ENCODE assay signal across 8 cellular contexts in the genomic region with DNA sequence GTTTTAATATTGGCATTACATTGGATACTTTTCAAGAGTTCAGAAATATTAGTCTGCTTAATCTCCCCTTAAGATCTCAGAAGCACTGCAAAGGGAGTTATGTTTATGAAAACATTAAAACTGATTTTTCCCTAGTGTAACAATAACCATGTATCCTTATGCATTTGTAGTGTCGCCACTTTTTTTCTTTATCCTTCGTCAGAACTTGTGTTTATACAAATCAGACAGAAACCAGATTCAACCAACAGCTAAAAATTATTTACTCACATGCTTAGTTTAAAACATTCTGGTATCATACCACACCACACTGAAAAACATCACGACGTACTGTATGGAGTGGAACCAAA. TPM values are rescaled to one million over a fixed set of nuclear protein-coding genes. Genes with fewer than 3 reads are reported as not detected.
DNase-seq lines count a peak whose midpoint lies in the region; ATAC-seq and TF ChIP-seq lines count a peak whose summit lies in the region.

No MANE protein-coding gene starts in this region.

- peak overlapping the region; percentile 38 for H2AFZ ChIP-seq in OCI-LY1 (ENCODE audit: low read length)

- CTCF ChIA-PET in CD4-positive, alpha-beta T cell (lab: Charles Lee) = interaction anchor here (1.5 to 2.0 kb wide), 4 partner anchors 20 to 101 kb away, joined by 4 to 7 read pairs (median 6); no protein-coding TSS in a partner anchor

- POLR2A ChIA-PET in CD4-positive, alpha-beta T cell (lab: Charles Lee) = interaction anchor here (0.7 to 4.7 kb wide), 13 partner anchors 10 to 821 kb away, joined by 3 to 67 read pairs (median 8); partner anchors contain the start of genes ELF2, MAML3, MGST2 and NAA15

- peak overlapping the region; percentile 74 for H3K27ac ChIP-seq in CD4-positive, alpha-beta T cell (ENCODE audit: low read depth, low read length)
- H3K27ac ChIP-seq in OCI-LY1 (ENCODE audit: low read depth, low read length, poor library complexity, severe bottlenecking) = peak overlapping the region; percentile 52
- no peak overlapping the region for H3K27ac ChIP-seq in neutrophil

- H3K4me1 ChIP-seq in OCI-LY1 (ENCODE audit: insufficient read depth, low read length, severe bottlenecking) = peaks cover 57% of the 10 kb centered on the region
- peaks cover 19 to 31% of the 10 kb centered on the region in 2 experiments for H3K4me1 ChIP-seq in neutrophil (ENCODE audit: control insufficient read depth in 1 of 2, insufficient read depth in 1 of 2, low read depth in 1 of 2, low read length in 1 of 2)

- no peaks in the 10 kb centered on the region for H3K27me3 ChIP-seq in CD4-positive, alpha-beta T cell (ENCODE audit: control insufficient read depth, insufficient read depth, low read length)
- H3K27me3 ChIP-seq in OCI-LY1 (ENCODE audit: insufficient read depth, low read length) = no peaks in the 10 kb centered on the region
- H3K27me3 ChIP-seq in neutrophil = peaks cover 78% of the 10 kb centered on the region

- peak overlapping the region; percentile 71 for H3K9ac ChIP-seq in OCI-LY1 (ENCODE audit: low read length)

- ATAC-seq in CD4-positive, alpha-beta T cell (ENCODE audit: poor library complexity) = no peak
- ATAC-seq in effector memory CD8-positive, alpha-beta T cell (replicated peaks) = no peak
- ATAC-seq in HG02798 (IDR thresholded peaks at IDR 0.05; ENCODE audit: poor library complexity, unreplicated experiment) (no peak), HG03354 (IDR thresholded peaks at IDR 0.05; ENCODE audit: poor library complexity, severe bottlenecking, unreplicated experiment) (no peak)

- H3K27ac Mint-ChIP-seq in CD4-positive, alpha-beta T cell = peak overlapping the region; percentile 95
- peak overlapping the region; percentile 99 to 100 for H3K27ac Mint-ChIP-seq in effector memory CD8-positive, alpha-beta T cell

- H3K27me3 Mint-ChIP-seq in CD4-positive, alpha-beta T cell = peaks cover 9% of the 10 kb centered on the region
- H3K27me3 Mint-ChIP-seq in effector memory CD8-positive, alpha-beta T cell = no peaks in the 10 kb centered on the region

- no peaks in the 10 kb centered on the region for H4K20me1 ChIP-seq in OCI-LY1 (ENCODE audit: insufficient read depth, low read length)

- peaks cover 19% of the 10 kb centered on the region for H3K36me3 Mint-ChIP-seq in CD4-positive, alpha-beta T cell (ENCODE audit: low read depth)
- H3K36me3 Mint-ChIP-seq in effector memory CD8-positive, alpha-beta T cell (ENCODE audit: insufficient read depth) = peaks cover 34% of the 10 kb centered on the region

- H3K9me3 Mint-ChIP-seq in CD4-positive, alpha-beta T cell = no peaks in the 10 kb centered on the region
- no peaks in the 10 kb centered on the region for H3K9me3 Mint-ChIP-seq in effector memory CD8-positive, alpha-beta T cell

- H3K36me3 ChIP-seq in OCI-LY1 (ENCODE audit: insufficient read depth, low read length) (no peaks in the 10 kb centered on the region), neutrophil (no peaks in the 10 kb centered on the region)

- H3K4me1 Mint-ChIP-seq in CD4-positive, alpha-beta T cell (ENCODE audit: low read depth) = peaks cover 64% of the 10 kb centered on the region
- peaks cover 27 to 29% of the 10 kb centered on the region in 2 donors for H3K4me1 Mint-ChIP-seq in effector memory CD8-positive, alpha-beta T cell (ENCODE audit: low read depth in 2 of 2)

- no peak for DNase-seq in CD4-positive, alpha-beta T cell
- no peak for DNase-seq in effector memory CD8-positive, alpha-beta T cell
- no peak for DNase-seq in stimulated activated naive CD4-positive, alpha-beta T cell treated with Interleukin-2 at 50 U/mL for 16 hours (lab: John Stamatoyannopoulos, UW)
- no peak for DNase-seq in DMS53 (lab: John Stamatoyannopoulos, UW)

- peak overlapping the region; percentile 76 for H3K4me2 ChIP-seq in OCI-LY1 (ENCODE audit: low read length)

- no peaks in the 10 kb centered on the region for H3K9me2 ChIP-seq in OCI-LY1 (ENCODE audit: low read depth, low read length)

- H3K4me3 ChIP-seq in OCI-LY1 (ENCODE audit: low read depth, low read length, poor library complexity, severe bottlenecking) (peak overlapping the region; percentile 87), neutrophil (ENCODE audit: low read depth in 1 of 2, low read length in 1 of 2) (peak overlapping the region; percentile 69 to 74)

- intact Hi-C loops in CD4-positive, alpha-beta T cell (cut with DNase I, micrococcal nuclease) = loop anchor here (1.0 to 10.0 kb wide), 10 partner anchors 24 to 970 kb away; partner anchors contain the start of genes NAA15 (in 2 of the 2), ELF2 (in 1 of the 2), ELMOD2 (in 1 of the 2) and MAML3 (in 1 of the 2)

- no peak for TF ChIP-seq CTCF in CD4-positive, alpha-beta T cell (IDR thresholded peaks at IDR 0.05)
- TF ChIP-seq CTCF in OCI-LY1 (IDR thresholded peaks at IDR 0.05; ENCODE audit: low read length) (no peak), neutrophil (IDR thresholded peaks at IDR 0.05) (no peak)

- H3F3A ChIP-seq in OCI-LY1 (ENCODE audit: insufficient read depth, low read length) = peaks cover 4% of the 10 kb centered on the region; the same call in 1 of the 2 replicates

- no peaks in the 10 kb centered on the region for H3K9me3 ChIP-seq in CD4-positive, alpha-beta T cell (ENCODE audit: control insufficient read depth, low read length)
- H3K9me3 ChIP-seq in OCI-LY1 (ENCODE audit: low read length) (no peaks in the 10 kb centered on the region), neutrophil (no peaks in the 10 kb centered on the region)

- H3K4me3 Mint-ChIP-seq in CD4-positive, alpha-beta T cell = peak overlapping the region; percentile 95
- peak overlapping the region; percentile 99 to 100 for H3K4me3 Mint-ChIP-seq in effector memory CD8-positive, alpha-beta T cell

- peaks cover 53% of the 10 kb centered on the region for H3K79me2 ChIP-seq in OCI-LY1 (ENCODE audit: insufficient read depth, low read length)

RNA-seq across cellular contexts. Expression of gene SETD7, which starts 1.3 kb away (rescaled TPM):
- 10 to 100 TPM; 23.1 to 23.5 TPM for total RNA-seq in CD4-positive, alpha-beta T cell
